Comparison of ENCODE assay signal across 8 cellular contexts in genomic region chr3:10192953-10193691, GRCh38.
DNase-seq lines count a peak whose midpoint lies in the region; ATAC-seq and TF ChIP-seq lines count a peak whose summit lies in the region.

No MANE protein-coding gene starts in this region.

- peaks cover 0 to 11% (median 0%) of the 10 kb centered on the region in 11 experiments; a peak in 3 of 22 replicates for H3K36me3 ChIP-seq in BLaER1 treated with 17β-estradiol and CSF1 and Interleukin-3, amounts not matched to agents 10 nM and 100 nM
- H3K36me3 ChIP-seq in RWPE2 (ENCODE audit: low read depth) = no peaks in the 10 kb centered on the region

- peak overlapping the region; percentile 62 for H3K4me3 Mint-ChIP-seq in activated naive CD8-positive, alpha-beta T cell treated with anti-CD3 and anti-CD28 coated beads, Interleukin-2, amount 50 U/mL, for 24 hours

- peak overlapping the region; percentile 78 to 90 (median 86) for H3K9ac ChIP-seq in BLaER1 treated with 17β-estradiol and CSF1 and Interleukin-3, amounts not matched to agents 10 nM and 100 nM

- peaks cover 98 to 100% (median 100%) of the 10 kb centered on the region in 10 experiments for H3K4me1 ChIP-seq in BLaER1 treated with 17β-estradiol and CSF1 and Interleukin-3, amounts not matched to agents 10 nM and 100 nM
- H3K4me1 ChIP-seq in RWPE2 (ENCODE audit: insufficient read depth, poor library complexity, severe bottlenecking) = peaks cover 57% of the 10 kb centered on the region

- no peaks in the 10 kb centered on the region for H3K36me3 Mint-ChIP-seq in activated naive CD8-positive, alpha-beta T cell treated with anti-CD3 and anti-CD28 coated beads, Interleukin-2, amount 50 U/mL, for 24 hours (ENCODE audit: low read depth)

- no peaks in the 10 kb centered on the region for H3K9me3 ChIP-seq in BLaER1 treated with 17β-estradiol and CSF1 and Interleukin-3, amounts not matched to agents 10 nM and 100 nM (replicated peaks in 1 of 11)
- H3K9me3 ChIP-seq in RWPE2 (ENCODE audit: severe bottlenecking) = no peaks in the 10 kb centered on the region

- H3K27ac ChIP-seq in BLaER1 treated with 17β-estradiol and CSF1 and Interleukin-3, amounts not matched to agents 10 nM and 100 nM = peak overlapping the region; percentile 94 to 99 (median 98)
- H3K27ac ChIP-seq in RWPE2 (ENCODE audit: poor library complexity, severe bottlenecking) = peak overlapping the region; percentile 95

- peak; percentile 81 for DNase-seq in RWPE2 (ENCODE audit: low spot score)
- DNase-seq in activated naive CD8-positive, alpha-beta T cell treated with anti-CD3 and anti-CD28 coated beads, Interleukin-2, amount 50 U/mL, for 24 hours = peak; percentile 73
- DNase-seq in iPS-NIHi11 (ENCODE audit: low spot score) = peak; percentile 68
- peak; percentile 33 to 45 for DNase-seq in stimulated activated CD4-positive, alpha-beta T cell treated with anti-CD3 and anti-CD28 coated beads, Interleukin-1b, Interleukin-23, amount 100 ng/mL, for 4 hours (ENCODE audit: low read depth in 2 of 2)
- DNase-seq in globus pallidus (ENCODE audit: low spot score) = no peak

- no peaks in the 10 kb centered on the region for H3K9me3 Mint-ChIP-seq in activated naive CD8-positive, alpha-beta T cell treated with anti-CD3 and anti-CD28 coated beads, Interleukin-2, amount 50 U/mL, for 24 hours

- no peaks in the 10 kb centered on the region for H4K20me1 ChIP-seq in BLaER1 treated with 17β-estradiol and CSF1 and Interleukin-3, amounts not matched to agents 10 nM and 100 nM

- H3K27me3 Mint-ChIP-seq in activated naive CD8-positive, alpha-beta T cell treated with anti-CD3 and anti-CD28 coated beads, Interleukin-2, amount 50 U/mL, for 24 hours = no peaks in the 10 kb centered on the region

- ATAC-seq in GM21576 (IDR thresholded peaks at IDR 0.05; ENCODE audit: unreplicated experiment) (peak; percentile 42), RWPE2 (ENCODE audit: low read depth) (peak; percentile 45), HG02970 (IDR thresholded peaks at IDR 0.05; ENCODE audit: low FRiP score, unreplicated experiment) (no peak)
- peak; percentile 21 for ATAC-seq in activated naive CD8-positive, alpha-beta T cell treated with anti-CD3 and anti-CD28 coated beads, Interleukin-2, amount 50 U/mL, for 24 hours

- peak overlapping the region; percentile 71 to 97 (median 94) for H3K4me2 ChIP-seq in BLaER1 treated with 17β-estradiol and CSF1 and Interleukin-3, amounts not matched to agents 10 nM and 100 nM

- H3K4me1 Mint-ChIP-seq in activated naive CD8-positive, alpha-beta T cell treated with anti-CD3 and anti-CD28 coated beads, Interleukin-2, amount 50 U/mL, for 24 hours = peaks cover 89% of the 10 kb centered on the region

- H3K27me3 ChIP-seq in BLaER1 treated with 17β-estradiol and CSF1 and Interleukin-3, amounts not matched to agents 10 nM and 100 nM = no peaks in the 10 kb centered on the region
- H3K27me3 ChIP-seq in RWPE2 (ENCODE audit: insufficient read depth, poor library complexity, severe bottlenecking) = no peaks in the 10 kb centered on the region

- H3K27ac Mint-ChIP-seq in activated naive CD8-positive, alpha-beta T cell treated with anti-CD3 and anti-CD28 coated beads, Interleukin-2, amount 50 U/mL, for 24 hours = peak overlapping the region; percentile 95

- peak overlapping the region in 9 of 10 experiments; percentile 1 to 46 (median 22); a peak in 12 of 20 replicates for H3K4me3 ChIP-seq in BLaER1 treated with 17β-estradiol and CSF1 and Interleukin-3, amounts not matched to agents 10 nM and 100 nM
- H3K4me3 ChIP-seq in RWPE2 (ENCODE audit: severe bottlenecking) = no peak overlapping the region

- peak; percentile 62 for TF ChIP-seq CTCF in RWPE2 (IDR thresholded peaks at IDR 0.05; ENCODE audit: poor library complexity, severe bottlenecking)
